Comparison of ENCODE assay signal across 15 cellular contexts in genomic region chr9:75976549-75976948, GRCh38.
DNase-seq lines count a peak whose midpoint lies in the region; ATAC-seq and TF ChIP-seq lines count a peak whose summit lies in the region.
"Had no signal": no experiment of that assay in that cellular context is flagged by ENCODE, and none has a peak within 500 bp of the region (broad histone marks: within the 10 kb centered on the region; RNA-seq: fewer than 3 reads in every experiment).

No MANE protein-coding gene starts in this region.

- no peak overlapping the region for H3K27ac ChIP-seq in naive thymus-derived CD4-positive, alpha-beta T cell (ENCODE audit: low read depth, low read length)
- H3K27ac ChIP-seq: BLaER1 treated with 17β-estradiol and CSF1 and Interleukin-3, amounts not matched to agents 10 nM and 100 nM had no signal

- H3K4me1 Mint-ChIP-seq in activated naive CD8-positive, alpha-beta T cell (ENCODE audit: low read depth), result peaks cover 56% of the 10 kb centered on the region
- H3K4me1 Mint-ChIP-seq in activated naive CD8-positive, alpha-beta T cell treated with anti-CD3 and anti-CD28 coated beads for 36 hours, result peaks cover 48% of the 10 kb centered on the region
- H3K4me1 Mint-ChIP-seq in brain, result peaks cover 32% of the 10 kb centered on the region
- H3K4me1 Mint-ChIP-seq in naive thymus-derived CD4-positive, alpha-beta T cell, result peaks cover 4 to 86% (median 70%) of the 10 kb centered on the region in 7 donors
- peaks cover 32% of the 10 kb centered on the region for H3K4me1 Mint-ChIP-seq in activated CD4-positive, alpha-beta T cell treated with anti-CD3 and anti-CD28 coated beads for 36 hours

- no peak for DNase-seq in activated naive CD8-positive, alpha-beta T cell treated with anti-CD3 and anti-CD28 coated beads for 36 hours
- DNase-seq in naive thymus-derived CD4-positive, alpha-beta T cell, result no peak
- DNase-seq in NCI-H2081 treated with DMSO at 0.1 percent for 48 hours (lab: John Stamatoyannopoulos, UW), result no peak
- no peak for DNase-seq in activated CD4-positive, alpha-beta T cell treated with anti-CD3 and anti-CD28 coated beads for 36 hours
- no peak for DNase-seq in hypothalamus (lab: John Stamatoyannopoulos, UW)
- DNase-seq: 8988T; ACHN; CD4-positive, CD25-positive, alpha-beta regulatory T cell; DMS79; GOT3; H9 had no signal

- H3K27me3 Mint-ChIP-seq in activated naive CD8-positive, alpha-beta T cell, result no peaks in the 10 kb centered on the region
- H3K27me3 Mint-ChIP-seq in activated naive CD8-positive, alpha-beta T cell treated with anti-CD3 and anti-CD28 coated beads for 36 hours, result no peaks in the 10 kb centered on the region
- H3K27me3 Mint-ChIP-seq in brain, result peaks cover 5% of the 10 kb centered on the region
- no peaks in the 10 kb centered on the region for H3K27me3 Mint-ChIP-seq in naive thymus-derived CD4-positive, alpha-beta T cell
- no peaks in the 10 kb centered on the region for H3K27me3 Mint-ChIP-seq in activated CD4-positive, alpha-beta T cell treated with anti-CD3 and anti-CD28 coated beads for 36 hours

- no peaks in the 10 kb centered on the region for H3K27me3 ChIP-seq in naive thymus-derived CD4-positive, alpha-beta T cell (ENCODE audit: control insufficient read depth in 2 of 2, insufficient read depth in 2 of 2, low read length in 2 of 2)
- H3K27me3 ChIP-seq: BLaER1 treated with 17β-estradiol and CSF1 and Interleukin-3, amounts not matched to agents 10 nM and 100 nM had no signal

- intact Hi-C loops in naive thymus-derived CD4-positive, alpha-beta T cell (cut with micrococcal nuclease), result loop anchor here in 1 of 2 donors (2.0 to 5.0 kb wide), 2 partner anchors 18 to 44 kb away; no protein-coding TSS in a partner anchor
- intact Hi-C loops in activated CD4-positive, alpha-beta T cell treated with anti-CD3 and anti-CD28 coated beads for 36 hours (cut with DNase I, micrococcal nuclease), result no loop called here

- TF ChIP-seq CTCF in brain (conservative IDR thresholded peaks at IDR 0.05), result no peak

- no peak overlapping the region for H3K4me3 Mint-ChIP-seq in activated naive CD8-positive, alpha-beta T cell
- H3K4me3 Mint-ChIP-seq in activated naive CD8-positive, alpha-beta T cell treated with anti-CD3 and anti-CD28 coated beads for 36 hours, result no peak overlapping the region
- H3K4me3 Mint-ChIP-seq in brain, result no peak overlapping the region
- peak overlapping the region in 7 of 10 donors; percentile 24 to 81 (median 66) for H3K4me3 Mint-ChIP-seq in naive thymus-derived CD4-positive, alpha-beta T cell
- no peak overlapping the region for H3K4me3 Mint-ChIP-seq in activated CD4-positive, alpha-beta T cell treated with anti-CD3 and anti-CD28 coated beads for 36 hours
- H3K4me3 Mint-ChIP-seq: CD4-positive, CD25-positive, alpha-beta regulatory T cell; H9 had no signal

- peak overlapping the region; percentile 8 for H3K27ac Mint-ChIP-seq in activated naive CD8-positive, alpha-beta T cell
- no peak overlapping the region for H3K27ac Mint-ChIP-seq in activated naive CD8-positive, alpha-beta T cell treated with anti-CD3 and anti-CD28 coated beads for 36 hours
- peak overlapping the region in 3 of 5 experiments; percentile 37 to 75 (median 64) for H3K27ac Mint-ChIP-seq in brain
- H3K27ac Mint-ChIP-seq in naive thymus-derived CD4-positive, alpha-beta T cell, result peak overlapping the region in 4 of 9 donors; percentile 4 to 45 (median 27)
- no peak overlapping the region for H3K27ac Mint-ChIP-seq in activated CD4-positive, alpha-beta T cell treated with anti-CD3 and anti-CD28 coated beads for 36 hours
- H3K27ac Mint-ChIP-seq: CD4-positive, CD25-positive, alpha-beta regulatory T cell had no signal

- H3K9me3 Mint-ChIP-seq in activated naive CD8-positive, alpha-beta T cell (ENCODE audit: low read depth), result no peaks in the 10 kb centered on the region
- H3K9me3 Mint-ChIP-seq in activated naive CD8-positive, alpha-beta T cell treated with anti-CD3 and anti-CD28 coated beads for 36 hours, result peaks cover 12% of the 10 kb centered on the region
- peaks cover 0 to 13% (median 12%) of the 10 kb centered on the region in 5 experiments for H3K9me3 Mint-ChIP-seq in brain
- H3K9me3 Mint-ChIP-seq in naive thymus-derived CD4-positive, alpha-beta T cell, result peaks cover 0 to 3% (median 0%) of the 10 kb centered on the region in 11 donors
- peaks cover 11% of the 10 kb centered on the region for H3K9me3 Mint-ChIP-seq in activated CD4-positive, alpha-beta T cell treated with anti-CD3 and anti-CD28 coated beads for 36 hours (ENCODE audit: low read depth)

- CTCF ChIA-PET in naive thymus-derived CD4-positive, alpha-beta T cell (lab: Charles Lee), result no interaction called here
- CTCF ChIA-PET in activated CD4-positive, alpha-beta T cell treated with anti-CD3 and anti-CD28 coated beads for 36 hours (lab: Charles Lee), result interaction anchor here (1.0 kb wide), 1 partner anchor 66 kb away, joined by 5 read pairs; no protein-coding TSS in a partner anchor

- peaks cover 0 to 9% of the 10 kb centered on the region in 2 donors for H3K4me1 ChIP-seq in naive thymus-derived CD4-positive, alpha-beta T cell (ENCODE audit: control insufficient read depth in 2 of 2, insufficient read depth in 2 of 2, low read length in 2 of 2)
- H3K4me1 ChIP-seq: BLaER1 treated with 17β-estradiol and CSF1 and Interleukin-3, amounts not matched to agents 10 nM and 100 nM had no signal

- H3K9me3 ChIP-seq in naive thymus-derived CD4-positive, alpha-beta T cell (ENCODE audit: control insufficient read depth in 2 of 3, low read length in 3 of 3), result no peaks in the 10 kb centered on the region

- H3K36me3 Mint-ChIP-seq in activated naive CD8-positive, alpha-beta T cell, result peaks cover 6% of the 10 kb centered on the region
- H3K36me3 Mint-ChIP-seq in activated naive CD8-positive, alpha-beta T cell treated with anti-CD3 and anti-CD28 coated beads for 36 hours, result peaks cover 16% of the 10 kb centered on the region
- peaks cover 10% of the 10 kb centered on the region for H3K36me3 Mint-ChIP-seq in brain
- H3K36me3 Mint-ChIP-seq in naive thymus-derived CD4-positive, alpha-beta T cell, result peaks cover 0 to 28% (median 15%) of the 10 kb centered on the region in 5 donors
- H3K36me3 Mint-ChIP-seq in activated CD4-positive, alpha-beta T cell treated with anti-CD3 and anti-CD28 coated beads for 36 hours (ENCODE audit: low read depth), result peaks cover 5% of the 10 kb centered on the region
- H3K36me3 Mint-ChIP-seq: CD4-positive, CD25-positive, alpha-beta regulatory T cell had no signal

- H3K4me3 ChIP-seq in naive thymus-derived CD4-positive, alpha-beta T cell (ENCODE audit: low read length), result no peak overlapping the region
- H3K4me3 ChIP-seq: BLaER1 treated with 17β-estradiol and CSF1 and Interleukin-3, amounts not matched to agents 10 nM and 100 nM had no signal

- no peak for ATAC-seq in naive thymus-derived CD4-positive, alpha-beta T cell
- no peak for ATAC-seq in esophagus mucosa
- ATAC-seq in activated CD4-positive, alpha-beta T cell treated with anti-CD3 and anti-CD28 coated beads for 36 hours, result no peak

- POLR2A ChIA-PET in naive thymus-derived CD4-positive, alpha-beta T cell (lab: Charles Lee), result no interaction called here
- POLR2A ChIA-PET in activated CD4-positive, alpha-beta T cell treated with anti-CD3 and anti-CD28 coated beads for 36 hours (lab: Charles Lee), result interaction anchor here (0.7 kb wide), 1 partner anchor 52 kb away, joined by 3 read pairs; no protein-coding TSS in a partner anchor

- no peaks in the 10 kb centered on the region for H3K36me3 ChIP-seq in naive thymus-derived CD4-positive, alpha-beta T cell (ENCODE audit: control insufficient read depth in 2 of 3, insufficient read depth in 3 of 3, low read length in 3 of 3)
- H3K36me3 ChIP-seq: BLaER1 treated with 17β-estradiol and CSF1 and Interleukin-3, amounts not matched to agents 10 nM and 100 nM had no signal

Comparison
In these comparisons a context has a peak if more than half of its experiments do, and no peak if none do; other contexts are left out.
1. H3K27ac Mint-ChIP-seq: peak in activated naive CD8-positive, alpha-beta T cell (single experiment) and brain (3 of 5); none in activated naive CD8-positive, alpha-beta T cell treated with anti-CD3 and anti-CD28 coated beads for 36 hours (single experiment) and activated CD4-positive, alpha-beta T cell treated with anti-CD3 and anti-CD28 coated beads for 36 hours (single experiment).
2. H3K4me3 Mint-ChIP-seq: peak in naive thymus-derived CD4-positive, alpha-beta T cell (7 of 10); none in activated naive CD8-positive, alpha-beta T cell (single experiment), activated naive CD8-positive, alpha-beta T cell treated with anti-CD3 and anti-CD28 coated beads for 36 hours (single experiment), brain (0 of 5) and activated CD4-positive, alpha-beta T cell treated with anti-CD3 and anti-CD28 coated beads for 36 hours (single experiment).